17 cellular contexts compared by ENCODE assay signal in the genomic region with DNA sequence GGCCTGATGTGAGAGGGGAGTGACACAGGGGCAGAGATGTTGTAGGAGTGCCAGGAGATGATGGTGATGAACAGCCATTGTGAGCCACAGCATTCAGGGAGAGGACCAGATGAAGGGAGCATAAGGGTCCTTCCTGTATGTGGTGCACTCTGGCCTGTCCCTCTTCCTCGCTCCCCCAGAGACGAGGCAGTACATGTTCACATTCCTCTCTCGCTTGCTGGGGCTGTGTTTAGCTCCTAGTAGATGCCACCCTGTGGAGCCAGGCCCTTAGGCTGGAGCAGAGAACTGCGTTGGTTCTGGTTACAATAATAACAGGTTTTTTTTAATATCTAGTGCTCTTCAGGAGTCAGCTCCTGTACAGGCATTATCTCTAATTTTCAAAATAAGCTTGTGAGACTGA.
DNase-seq lines count a peak whose midpoint lies in the region; ATAC-seq and TF ChIP-seq lines count a peak whose summit lies in the region.
"Had no signal": no experiment of that assay in that cellular context is flagged by ENCODE, and none has a peak within 500 bp of the region (broad histone marks: within the 10 kb centered on the region; RNA-seq: fewer than 3 reads in every experiment).

No MANE protein-coding gene starts in this region.

- H3K27me3 ChIP-seq in lung (ENCODE audit: control insufficient read depth, insufficient read depth) = no peaks in the 10 kb centered on the region
- H3K27me3 ChIP-seq: BE2C; BLaER1 treated with 17β-estradiol and CSF1 and Interleukin-3, amounts not matched to agents 10 nM and 100 nM had no signal

- DNase-seq in DMS79 treated with DMSO at 0.1 percent for 48 hours (lab: John Stamatoyannopoulos, UW) (peak; percentile 7), DMS79 (lab: John Stamatoyannopoulos, UW) (no peak), NCI-H2227 (lab: John Stamatoyannopoulos, UW; ENCODE audit: unreplicated experiment) (peak; percentile 69), lung (ENCODE audit: low spot score) (peak; percentile 24), sciatic nerve (ENCODE audit: low spot score) (peak; percentile 7), epidermal melanocyte (ENCODE audit: insufficient read length, low spot score) (no peak)
- DNase-seq: CD4-positive, alpha-beta T cell; CD8-positive, alpha-beta memory T cell; DMS 273 treated with DMSO at 0.1 percent for 48 hours; DND-41; GM23248; H7; HCEC 1CT had no signal

- TF ChIP-seq CTCF in lung (IDR thresholded peaks at IDR 0.05; ENCODE audit: control extremely low read depth, extremely low read depth) = no peak

- H3K4me3 ChIP-seq in lung = no peak overlapping the region
- H3K4me3 ChIP-seq: BLaER1 treated with 17β-estradiol and CSF1 and Interleukin-3, amounts not matched to agents 10 nM and 100 nM; GM23248 had no signal

- WGBS in lung, 2 donors = 71 to 86% methylated on average over 4 of the region's 4 CpGs

- intact Hi-C loops in sciatic nerve (cut with DNase I) = loop anchor here (10.0 kb wide), 1 partner anchor 167 kb away; the partner anchor contains the start of gene MYT1L

- H3K27ac ChIP-seq in lung (ENCODE audit: low read depth in 1 of 2, low read length in 1 of 2) = no peak overlapping the region
- H3K27ac ChIP-seq: 22Rv1; BLaER1 treated with 17β-estradiol and CSF1 and Interleukin-3, amounts not matched to agents 10 nM and 100 nM; GM23248 had no signal

- no peaks in the 10 kb centered on the region for H3K4me1 ChIP-seq in lung (ENCODE audit: control insufficient read depth in 2 of 2, insufficient read depth in 2 of 2, low read length in 2 of 2)
- H3K4me1 ChIP-seq: BE2C had no signal

- H3K9me3 ChIP-seq in lung (ENCODE audit: control insufficient read depth in 2 of 2, insufficient read depth in 1 of 2, low read length in 1 of 2) = no peaks in the 10 kb centered on the region
- H3K9me3 ChIP-seq: BE2C had no signal

- no peak for ATAC-seq in lung (ENCODE audit: insufficient read depth, low FRiP score)
- no peak for ATAC-seq in sciatic nerve
- ATAC-seq in HG02610 (IDR thresholded peaks at IDR 0.05; ENCODE audit: unreplicated experiment) = no peak

- H3K36me3 ChIP-seq in lung (ENCODE audit: control insufficient read depth in 2 of 2, insufficient read depth in 2 of 2, low read length in 2 of 2) = no peaks in the 10 kb centered on the region
- H3K36me3 ChIP-seq: BE2C; BLaER1 treated with 17β-estradiol and CSF1 and Interleukin-3, amounts not matched to agents 10 nM and 100 nM had no signal

Comparison
In these comparisons a context has a peak if more than half of its experiments do, and no peak if none do; other contexts are left out.
1. DNase-seq: peak in DMS79 treated with DMSO at 0.1 percent for 48 hours (single experiment), NCI-H2227 (single experiment), lung (single experiment) and sciatic nerve (single experiment); none in DMS79 (single experiment) and epidermal melanocyte (single experiment).